1 cellular context compared by ENCODE assay signal in the genomic region with DNA sequence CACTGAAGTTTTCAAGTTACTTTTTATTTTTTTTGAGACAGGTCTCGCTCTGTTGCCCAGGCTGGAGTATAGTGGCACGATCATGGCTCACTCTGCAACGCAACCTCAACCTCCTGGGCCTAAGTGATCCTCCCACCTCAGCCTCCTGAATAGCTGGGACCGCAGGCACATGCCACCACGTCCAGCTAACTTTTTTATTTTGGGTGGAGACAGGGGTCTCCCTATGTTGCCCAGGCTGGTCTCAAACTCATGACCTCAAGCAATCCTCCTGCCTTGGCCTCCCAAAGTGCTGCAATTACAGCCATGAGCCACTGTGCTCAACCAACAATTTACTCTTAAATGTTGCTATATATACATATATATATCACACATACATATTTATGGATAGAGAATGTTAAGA.
A peak's percentile ranks its signal among the peaks of the same experiment; 100 is the strongest.
TF ChIP-seq lines count a peak whose summit lies in the region.

No MANE protein-coding gene starts in this region.

TF ChIP-seq in K562, 482 proteins besides CTCF, POLR2A, EP300 and RAD21:
- TF ChIP-seq, protein P1, sequence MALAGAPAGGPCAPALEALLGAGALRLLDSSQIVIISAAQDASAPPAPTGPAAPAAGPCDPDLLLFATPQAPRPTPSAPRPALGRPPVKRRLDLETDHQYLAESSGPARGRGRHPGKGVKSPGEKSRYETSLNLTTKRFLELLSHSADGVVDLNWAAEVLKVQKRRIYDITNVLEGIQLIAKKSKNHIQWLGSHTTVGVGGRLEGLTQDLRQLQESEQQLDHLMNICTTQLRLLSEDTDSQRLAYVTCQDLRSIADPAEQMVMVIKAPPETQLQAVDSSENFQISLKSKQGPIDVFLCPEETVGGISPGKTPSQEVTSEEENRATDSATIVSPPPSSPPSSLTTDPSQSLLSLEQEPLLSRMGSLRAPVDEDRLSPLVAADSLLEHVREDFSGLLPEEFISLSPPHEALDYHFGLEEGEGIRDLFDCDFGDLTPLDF (CRISPR knock-in tag; IDR thresholded peaks at IDR 0.05), result no peak
- TF ChIP-seq ZNF121 (CRISPR knock-in tag; conservative IDR thresholded peaks at IDR 0.05) (peak; percentile 20; the same call in 1 of the 2 replicates), MIER1 (IDR thresholded peaks at IDR 0.05; ENCODE audit: low read depth) (no peak), E4F1 (CRISPR knock-in tag; IDR thresholded peaks at IDR 0.05; ENCODE audit: borderline replicate concordance) (no peak)
